In genomic region chr9:37958154-37958553, GRCh38 we compare ENCODE assay signal across 23 cellular contexts.
"Had no signal": no experiment of that assay in that cellular context is flagged by ENCODE, and none has a peak within 500 bp of the region (broad histone marks: within the 10 kb centered on the region; RNA-seq: fewer than 3 reads in every experiment).

No MANE protein-coding gene starts in this region.

- H3K36me3 ChIP-seq: breast epithelium, gastrocnemius medialis, ovary, thoracic aorta had no signal

- ATAC-seq: activated naive CD4-positive, alpha-beta T cell treated with anti-CD3 and anti-CD28 coated beads, Interleukin-2, amount 50 U/mL, for 72 hours; activated T-helper 17 cell treated with anti-CD3 and anti-CD28 coated beads, Interleukin-2, amount 50 U/mL, for 72 hours; esophagus mucosa; gastrocnemius medialis; naive thymus-derived CD8-positive, alpha-beta T cell; right cardiac atrium; stimulated activated memory B cell treated with anti-CD40 and anti-IgM and Interleukin-4, amounts not matched to agents 10 μg/mL and 1 μg/mL and 100 μg/mL, for 72 hours had no signal

- H3K4me1 ChIP-seq: breast epithelium had no signal

- H3K4me3 ChIP-seq: ascending aorta, breast epithelium, coronary artery, gastrocnemius medialis, ovary, thoracic aorta, upper lobe of left lung had no signal

- H3K9ac ChIP-seq: SK-N-SH had no signal

- H3K27me3 ChIP-seq: ascending aorta, gastrocnemius medialis, ovary, upper lobe of left lung had no signal

- H3K9me3 ChIP-seq: ascending aorta, breast epithelium, gastrocnemius medialis, ovary, SK-N-SH, thoracic aorta, upper lobe of left lung had no signal

- DNase-seq: activated CD4-positive, alpha-beta T cell treated with anti-CD3 and anti-CD28 coated beads, Interleukin-2, amount 50 U/mL, for 1 hour; activated CD4-positive, CD25-positive, alpha-beta regulatory T cell treated with anti-CD3 and anti-CD28 coated beads, Interleukin-2, amount 50 U/mL, for 72 hours; activated T-cell treated with anti-CD3 and anti-CD28 coated beads, Interleukin-2, amount 50 U/mL, for 24 hours; effector CD4-positive, alpha-beta T cell; gastrocnemius medialis; head of caudate nucleus; hypothalamus; left ventricle myocardium superior; mammary epithelial cell; ovary; SK-N-SH; stimulated activated CD4-positive, alpha-beta T cell treated with anti-CD3 and anti-CD28 coated beads, Interleukin-2, amount 100 ng/mL, for 24 hours; upper lobe of left lung had no signal

- H3K4me2 ChIP-seq: SK-N-SH had no signal

- H3K27ac ChIP-seq: ascending aorta, breast epithelium, coronary artery, gastrocnemius medialis, ovary, thoracic aorta, upper lobe of left lung had no signal
